In the genomic region with DNA sequence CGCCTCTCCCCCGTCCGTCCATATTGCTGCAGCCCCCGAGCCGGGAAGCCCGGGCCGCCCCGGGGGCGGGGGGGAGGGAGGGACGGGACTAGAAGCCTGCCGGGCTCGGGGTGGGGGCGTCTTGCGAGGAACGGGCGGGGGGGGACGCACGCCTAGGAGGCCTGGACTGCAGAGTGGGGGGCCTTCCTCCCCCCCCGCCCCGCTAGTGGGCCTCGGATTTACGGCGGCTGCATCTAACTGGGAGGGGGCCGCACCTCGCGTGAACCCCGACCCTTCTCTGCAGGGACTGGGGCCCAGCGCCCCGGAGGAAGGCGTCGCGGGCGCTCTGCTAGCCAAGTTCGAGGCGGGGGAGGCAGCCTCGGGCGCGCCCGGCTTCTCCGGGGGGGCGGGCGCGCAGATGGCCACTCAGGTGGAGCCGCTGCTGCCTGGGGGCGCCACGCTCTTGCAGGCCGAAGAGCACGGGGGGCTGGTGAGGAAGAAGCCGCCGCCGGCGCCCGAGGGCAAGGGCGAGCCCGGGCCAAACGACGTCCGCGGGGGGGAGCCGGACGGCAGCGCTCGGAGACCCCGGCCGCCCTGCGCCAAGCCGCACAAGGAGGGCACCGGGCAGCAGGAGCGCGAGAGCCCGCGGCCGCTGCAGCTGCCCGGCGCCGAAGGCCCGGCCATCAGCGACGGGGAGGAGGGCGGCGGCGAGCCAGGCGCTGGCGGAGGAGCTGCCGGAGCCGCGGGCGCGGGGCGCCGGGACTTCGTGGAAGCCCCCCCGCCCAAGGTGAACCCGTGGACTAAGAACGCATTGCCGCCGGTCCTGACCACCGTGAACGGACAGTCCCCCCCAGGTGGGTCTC, we compare ENCODE assay signal across 8 cellular contexts. TPM values are rescaled to one million over a fixed set of nuclear protein-coding genes. Genes with fewer than 3 reads are reported as not detected.
DNase-seq lines count a peak whose midpoint lies in the region; ATAC-seq and TF ChIP-seq lines count a peak whose summit lies in the region.

A gene (plus strand): TSS at position 17 of the 842 bp plus-strand sequence. CDS start 381 bp downstream, at position 398.

- H3K27me3 ChIP-seq in A673 (replicated peaks; ENCODE audit: insufficient read depth, low read depth, low read length, poor library complexity): no peaks in the 10 kb centered on the region

- H3K36me3 Mint-ChIP-seq in effector memory CD8-positive, alpha-beta T cell (ENCODE audit: insufficient read depth): peaks cover 20% of the 10 kb centered on the region
- no peaks in the 10 kb centered on the region for H3K36me3 Mint-ChIP-seq in type B pancreatic cell

- CTCF ChIA-PET in A673 (lab: Charles Lee): no interaction called here

- no peaks in the 10 kb centered on the region for H3K36me3 ChIP-seq in A673 (ENCODE audit: insufficient read depth, low read length, poor library complexity, severe bottlenecking)
- H3K36me3 ChIP-seq in mesodermal cell (ENCODE audit: control insufficient read depth, insufficient read depth, low read length): no peaks in the 10 kb centered on the region

- peak within 1 kb of the TSS; percentile 94 to 97 for H3K4me3 Mint-ChIP-seq in effector memory CD8-positive, alpha-beta T cell
- H3K4me3 Mint-ChIP-seq in type B pancreatic cell: peak within 1 kb of the TSS; percentile 98

- 1% methylated on average over 40 to 67 of the region's 99 CpGs for whole genome bisulfite sequencing in mesodermal cell (ENCODE audit: insufficient coverage in 2 of 2), 2 experiments

- H3K9me3 ChIP-seq in A673 (ENCODE audit: low read depth, low read length, poor library complexity, severe bottlenecking): no peaks in the 10 kb centered on the region
- no peaks in the 10 kb centered on the region for H3K9me3 ChIP-seq in mesodermal cell (ENCODE audit: control insufficient read depth, low read length)

- POLR2A ChIA-PET in A673 (lab: Charles Lee; ENCODE audit: low non-redundant PET): no interaction called here

- DNase-seq in A673 (ENCODE audit: low spot score): no peak
- peak in 2 of 3 experiments; percentile 8 to 20 for DNase-seq in effector memory CD8-positive, alpha-beta T cell
- peak; percentile 73 for DNase-seq in type B pancreatic cell (ENCODE audit: extremely low spot score, unreplicated experiment)

- TF ChIP-seq CTCF in A673 (conservative IDR thresholded peaks at IDR 0.05; ENCODE audit: low read depth, low read length): no peak
- TF ChIP-seq CTCF in type B pancreatic cell (conservative IDR thresholded peaks at IDR 0.05): no peak

- ATAC-seq in GM18498 (IDR thresholded peaks at IDR 0.05; ENCODE audit: unreplicated experiment) (peak; percentile 6), HG03139 (IDR thresholded peaks at IDR 0.05; ENCODE audit: unreplicated experiment) (peak; percentile 6), HG03378 (IDR thresholded peaks at IDR 0.05; ENCODE audit: unreplicated experiment) (no peak)
- ATAC-seq in effector memory CD8-positive, alpha-beta T cell (replicated peaks): peak; percentile 5

- peak within 1 kb of the TSS; percentile 98 for H3K27ac ChIP-seq in A673 (ENCODE audit: low read depth, low read length, poor library complexity, severe bottlenecking)
- peak within 1 kb of the TSS; percentile 92 for H3K27ac ChIP-seq in mesodermal cell (ENCODE audit: low read depth, low read length, severe bottlenecking)

- no peaks in the 10 kb centered on the region for H3K9me3 Mint-ChIP-seq in effector memory CD8-positive, alpha-beta T cell
- H3K9me3 Mint-ChIP-seq in type B pancreatic cell: no peaks in the 10 kb centered on the region

- peak within 1 kb of the TSS; percentile 96 for H3K4me3 ChIP-seq in A673 (ENCODE audit: low read depth, low read length, poor library complexity, severe bottlenecking)
- H3K4me3 ChIP-seq in mesodermal cell (ENCODE audit: extremely low read depth, insufficient read depth, low read length, poor library complexity, severe bottlenecking): peak within 1 kb of the TSS; percentile 91

- H3K4me1 ChIP-seq in A673 (ENCODE audit: insufficient read depth, low read length, poor library complexity, severe bottlenecking): peaks cover 27% of the 10 kb centered on the region
- H3K4me1 ChIP-seq in mesodermal cell (ENCODE audit: control insufficient read depth, insufficient read depth, low read length, poor library complexity, severe bottlenecking): peaks cover 34% of the 10 kb centered on the region

- BruUV-seq in A673 (replicated peaks; lab: Mats Ljungman, UMichigan): no TSS peak

- peak within 1 kb of the TSS; percentile 94 to 97 for H3K27ac Mint-ChIP-seq in effector memory CD8-positive, alpha-beta T cell
- peak within 1 kb of the TSS; percentile 95 for H3K27ac Mint-ChIP-seq in type B pancreatic cell

- intact Hi-C loops in A673 (cut with micrococcal nuclease; ENCODE audit: unreplicated experiment): loop anchor here (2.0 to 5.0 kb wide), 3 partner anchors 57 to 105 kb away; a partner anchor contains a TSS
- intact Hi-C loops in T-helper 2 cell treated with Interferon-gamma antibody and Interleukin-4, amounts not matched to agents 100 ng/mL and 5 ng/mL, for 36 hours (cut with micrococcal nuclease): loop anchor here (1.0 to 10.0 kb wide), 7 partner anchors 43 to 717 kb away; a partner anchor contains a TSS

- peaks cover 39 to 50% of the 10 kb centered on the region in 2 donors for H3K4me1 Mint-ChIP-seq in effector memory CD8-positive, alpha-beta T cell (ENCODE audit: low read depth in 2 of 2)
- H3K4me1 Mint-ChIP-seq in type B pancreatic cell (ENCODE audit: unreplicated experiment): peaks cover 37% of the 10 kb centered on the region

- no peaks in the 10 kb centered on the region for H3K27me3 Mint-ChIP-seq in effector memory CD8-positive, alpha-beta T cell
- no peaks in the 10 kb centered on the region for H3K27me3 Mint-ChIP-seq in type B pancreatic cell

RNA-seq across cellular contexts. Expression of the gene that starts here (rescaled TPM):
- 257 and 269 TPM in 2 replicates for total RNA-seq in A673 (2021)
- total RNA-seq in T-helper 2 cell treated with Interferon-gamma antibody and Interleukin-4, amounts not matched to agents 100 ng/mL and 5 ng/mL, for 36 hours: 231 and 239 TPM in 2 replicates
- 82.6 TPM for polyA plus RNA-seq in mesodermal cell (2013, experiment 1 of 2)
- polyA plus RNA-seq in mesodermal cell (2013, experiment 2 of 2): 76.6 TPM
- total RNA-seq in type B pancreatic cell (ENCODE audit: low replicate concordance): 170 and 220 TPM in 2 replicates
